8 cellular contexts compared by ENCODE assay signal in the genomic region with DNA sequence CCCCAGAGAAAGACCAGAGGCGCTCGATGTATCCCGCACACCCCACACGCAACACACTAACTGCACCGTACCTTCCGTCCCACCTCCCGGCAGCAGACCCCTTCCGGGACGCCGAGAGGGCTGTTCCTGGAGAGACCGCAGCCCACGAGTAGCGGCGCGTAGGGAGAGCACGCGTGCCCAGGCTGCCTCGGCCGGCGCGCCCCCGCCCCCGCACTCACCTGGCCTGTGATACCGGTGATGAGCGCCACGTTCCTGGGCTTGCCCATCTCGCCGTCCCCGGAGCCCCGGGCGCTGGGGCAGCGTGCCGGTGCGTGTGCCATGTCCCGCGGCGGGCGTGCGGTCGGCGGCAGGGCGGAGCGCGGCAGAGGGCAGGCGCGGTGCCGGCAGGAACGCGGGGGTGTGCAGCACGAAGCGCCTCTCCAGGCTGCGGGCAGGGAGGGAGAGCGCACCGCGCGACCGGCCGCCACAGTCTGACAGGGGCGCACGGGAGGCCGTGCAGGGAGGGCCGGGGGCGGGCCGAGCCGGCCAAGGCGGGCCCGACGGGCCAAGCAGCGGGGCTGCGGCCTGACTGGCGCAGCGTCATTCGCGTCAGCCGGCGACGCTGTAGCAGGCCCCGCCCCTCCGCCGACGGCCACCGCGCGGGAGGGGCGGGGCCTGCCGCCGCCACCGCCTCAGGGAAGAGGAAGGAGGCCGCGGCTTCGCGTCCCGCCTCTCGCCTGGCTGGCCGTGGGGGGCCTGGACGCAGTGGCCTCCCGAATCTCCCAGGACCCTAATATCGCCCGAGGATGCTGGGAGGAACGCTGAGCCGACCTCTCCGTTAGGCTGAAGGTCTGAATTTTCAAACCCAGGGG. TPM values are rescaled to one million over a fixed set of nuclear protein-coding genes. Genes with fewer than 3 reads are reported as not detected.
DNase-seq lines count a peak whose midpoint lies in the region; ATAC-seq and TF ChIP-seq lines count a peak whose summit lies in the region.

A gene (minus strand): TSS at position 503 of the 851 bp plus-strand sequence.

- peak within 1 kb of the TSS; percentile 93 for H3K4me3 Mint-ChIP-seq in activated T-cell treated with anti-CD3 and anti-CD28 coated beads, Interleukin-2, amount 50 U/mL, for 4 hours

- peaks cover 0 to 10% of the 10 kb centered on the region in 2 donors for H3K36me3 ChIP-seq in muscle layer of duodenum (ENCODE audit: control insufficient read depth in 1 of 2, insufficient read depth in 2 of 2, low read length in 2 of 2)

- peak; percentile 72 for DNase-seq in DMS114 treated with DMSO at 0.1 percent for 48 hours (lab: John Stamatoyannopoulos, UW; ENCODE audit: unreplicated experiment)
- DNase-seq in HuH-7 (ENCODE audit: low spot score) = peak; percentile 71
- DNase-seq in activated T-cell treated with anti-CD3 and anti-CD28 coated beads, Interleukin-2, amount 50 U/mL, for 4 hours = peak; percentile 76
- peak; percentile 55 for DNase-seq in stimulated activated CD8-positive, alpha-beta memory T cell treated with anti-CD3 and anti-CD28 coated beads, Interleukin-7, amount 100 ng/mL, for 24 hours (ENCODE audit: low read depth)

- H3K36me3 Mint-ChIP-seq in activated T-cell treated with anti-CD3 and anti-CD28 coated beads, Interleukin-2, amount 50 U/mL, for 4 hours (ENCODE audit: insufficient read depth) = peaks cover 11% of the 10 kb centered on the region

- no peaks in the 10 kb centered on the region for H3K27me3 ChIP-seq in muscle layer of duodenum (ENCODE audit: low read depth, low read length)

- peak within 1 kb of the TSS; percentile 90 to 93 for H3K4me3 ChIP-seq in muscle layer of duodenum (ENCODE audit: low read depth in 1 of 2, low read length in 2 of 2)

- peaks cover 0 to 8% of the 10 kb centered on the region in 2 donors for H3K4me1 ChIP-seq in muscle layer of duodenum (ENCODE audit: control insufficient read depth in 1 of 2, insufficient read depth in 2 of 2, low read length in 2 of 2)

- peaks cover 54% of the 10 kb centered on the region for H3K4me1 Mint-ChIP-seq in activated T-cell treated with anti-CD3 and anti-CD28 coated beads, Interleukin-2, amount 50 U/mL, for 4 hours (ENCODE audit: low read depth)

- ATAC-seq in GM21515 (IDR thresholded peaks at IDR 0.05; ENCODE audit: unreplicated experiment) (peak; percentile 89), esophagus mucosa (peak; percentile 99)
- peak; percentile 95 to 97 for ATAC-seq in activated T-cell treated with anti-CD3 and anti-CD28 coated beads, Interleukin-2, amount 50 U/mL, for 4 hours

- H3K27ac ChIP-seq in muscle layer of duodenum (ENCODE audit: low read length) = peak within 1 kb of the TSS; percentile 94

- no peaks in the 10 kb centered on the region for H3K9me3 ChIP-seq in muscle layer of duodenum (ENCODE audit: control insufficient read depth in 1 of 2, low read length in 2 of 2)

- no peaks in the 10 kb centered on the region for H3K9me3 Mint-ChIP-seq in activated T-cell treated with anti-CD3 and anti-CD28 coated beads, Interleukin-2, amount 50 U/mL, for 4 hours

- H3K27me3 Mint-ChIP-seq in activated T-cell treated with anti-CD3 and anti-CD28 coated beads, Interleukin-2, amount 50 U/mL, for 4 hours (ENCODE audit: low read depth) = no peaks in the 10 kb centered on the region

TF ChIP-seq in PFSK-1, 5 proteins besides CTCF, POLR2A, EP300 and RAD21:
- TF ChIP-seq, protein P1, sequence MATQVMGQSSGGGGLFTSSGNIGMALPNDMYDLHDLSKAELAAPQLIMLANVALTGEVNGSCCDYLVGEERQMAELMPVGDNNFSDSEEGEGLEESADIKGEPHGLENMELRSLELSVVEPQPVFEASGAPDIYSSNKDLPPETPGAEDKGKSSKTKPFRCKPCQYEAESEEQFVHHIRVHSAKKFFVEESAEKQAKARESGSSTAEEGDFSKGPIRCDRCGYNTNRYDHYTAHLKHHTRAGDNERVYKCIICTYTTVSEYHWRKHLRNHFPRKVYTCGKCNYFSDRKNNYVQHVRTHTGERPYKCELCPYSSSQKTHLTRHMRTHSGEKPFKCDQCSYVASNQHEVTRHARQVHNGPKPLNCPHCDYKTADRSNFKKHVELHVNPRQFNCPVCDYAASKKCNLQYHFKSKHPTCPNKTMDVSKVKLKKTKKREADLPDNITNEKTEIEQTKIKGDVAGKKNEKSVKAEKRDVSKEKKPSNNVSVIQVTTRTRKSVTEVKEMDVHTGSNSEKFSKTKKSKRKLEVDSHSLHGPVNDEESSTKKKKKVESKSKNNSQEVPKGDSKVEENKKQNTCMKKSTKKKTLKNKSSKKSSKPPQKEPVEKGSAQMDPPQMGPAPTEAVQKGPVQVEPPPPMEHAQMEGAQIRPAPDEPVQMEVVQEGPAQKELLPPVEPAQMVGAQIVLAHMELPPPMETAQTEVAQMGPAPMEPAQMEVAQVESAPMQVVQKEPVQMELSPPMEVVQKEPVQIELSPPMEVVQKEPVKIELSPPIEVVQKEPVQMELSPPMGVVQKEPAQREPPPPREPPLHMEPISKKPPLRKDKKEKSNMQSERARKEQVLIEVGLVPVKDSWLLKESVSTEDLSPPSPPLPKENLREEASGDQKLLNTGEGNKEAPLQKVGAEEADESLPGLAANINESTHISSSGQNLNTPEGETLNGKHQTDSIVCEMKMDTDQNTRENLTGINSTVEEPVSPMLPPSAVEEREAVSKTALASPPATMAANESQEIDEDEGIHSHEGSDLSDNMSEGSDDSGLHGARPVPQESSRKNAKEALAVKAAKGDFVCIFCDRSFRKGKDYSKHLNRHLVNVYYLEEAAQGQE (IDR thresholded peaks at IDR 0.05; ENCODE audit: insufficient read depth in 1 of 2, low read depth in 2 of 2, low read length in 2 of 2) = no peak
- TF ChIP-seq TAF1 (IDR thresholded peaks at IDR 0.05; ENCODE audit: borderline replicate concordance, insufficient read depth, low read length) (peak; percentile 82; the same call in 1 of the 2 replicates), POLR2AphosphoS5 (IDR thresholded peaks at IDR 0.05; ENCODE audit: low read depth, low read length) (peak; percentile 75), FOXP2 (optimal IDR thresholded peaks at IDR 0.05; ENCODE audit: borderline replicate concordance, extremely low read depth, extremely low read length, insufficient read depth) (no peak)

RNA-seq across cellular contexts. Expression of the gene that starts here (rescaled TPM):
- 21.5 TPM for polyA plus RNA-seq in PFSK-1 (2012; ENCODE audit: insufficient read length, low read depth)
- total RNA-seq in activated T-cell treated with anti-CD3 and anti-CD28 coated beads, Interleukin-2, amount 50 U/mL, for 4 hours = 10 to 100 TPM; 38.9 to 48.0 (median 43.9) TPM
- 43.8 TPM for total RNA-seq in esophagus mucosa

Comparison
In these comparisons a context has a peak if more than half of its experiments do, and no peak if none do; other contexts are left out.
1. Peak in every context shown above with its lines: DNase-seq, ATAC-seq, H3K4me3 ChIP-seq and H3K27ac ChIP-seq.